13 cellular contexts compared by ENCODE assay signal in genomic region chr20:47610945-47611250, GRCh38.
DNase-seq lines count a peak whose midpoint lies in the region; ATAC-seq, FAIRE-seq and TF ChIP-seq lines count a peak whose summit lies in the region.
"Had no signal": no experiment of that assay in that cellular context is flagged by ENCODE, and none has a peak within 500 bp of the region (broad histone marks: within the 10 kb centered on the region; RNA-seq: fewer than 3 reads in every experiment).

No MANE protein-coding gene starts in this region.

- no peaks in the 10 kb centered on the region for H3K9me2 ChIP-seq in Loucy (replicated peaks; ENCODE audit: low read depth, low read length)

- H4K20me1 ChIP-seq in Loucy (ENCODE audit: insufficient read depth, low read length, poor library complexity, severe bottlenecking) (no peaks in the 10 kb centered on the region), astrocyte (ENCODE audit: insufficient read depth, low read length) (peaks cover 5% of the 10 kb centered on the region)

- H3F3A ChIP-seq in Loucy (ENCODE audit: low read depth) = no peaks in the 10 kb centered on the region

- no peak for FAIRE-seq in astrocyte (lab: Jason Lieb, UNC)
- FAIRE-seq: GM12891 had no signal

- TF ChIP-seq CTCF in Loucy (conservative IDR thresholded peaks at IDR 0.05; ENCODE audit: low read length) (no peak), astrocyte (IDR thresholded peaks at IDR 0.05; ENCODE audit: insufficient read depth, low read depth, low read length) (no peak), natural killer cell (IDR thresholded peaks at IDR 0.05) (no peak), mucosa of descending colon (IDR thresholded peaks at IDR 0.05) (no peak)

- DNase-seq in DMS53 (lab: John Stamatoyannopoulos, UW) (peak; percentile 48), DMS53 treated with DMSO at 0.1 percent for 48 hours (lab: John Stamatoyannopoulos, UW; ENCODE audit: unreplicated experiment) (no peak), astrocyte (ENCODE audit: low read depth) (no peak), natural killer cell (no peak), sciatic nerve (ENCODE audit: low spot score) (no peak), islet precursor cell (no peak), mucosa of descending colon (no peak)
- DNase-seq: DMS79 had no signal

- H3K27me3 Mint-ChIP-seq in astrocyte (ENCODE audit: low read depth, unreplicated experiment) = no peaks in the 10 kb centered on the region
- H3K27me3 Mint-ChIP-seq in natural killer cell (ENCODE audit: low read depth in 2 of 2) = no peaks in the 10 kb centered on the region
- H3K27me3 Mint-ChIP-seq: brain had no signal

- H2AFZ ChIP-seq in Loucy (ENCODE audit: low read length) (no peak overlapping the region), astrocyte (ENCODE audit: low read depth, low read length) (no peak overlapping the region)

- H3K9ac ChIP-seq in Loucy (ENCODE audit: low read depth, low read length, poor library complexity, severe bottlenecking) = no peak overlapping the region
- peak overlapping the region; percentile 45 for H3K9ac ChIP-seq in astrocyte (ENCODE audit: low read length)

- H3K9me3 Mint-ChIP-seq in astrocyte (ENCODE audit: unreplicated experiment) = no peaks in the 10 kb centered on the region
- no peaks in the 10 kb centered on the region for H3K9me3 Mint-ChIP-seq in natural killer cell
- H3K9me3 Mint-ChIP-seq: brain, nephron had no signal

- ATAC-seq in natural killer cell = peak in 2 of 3 donors; percentile 10 to 57
- ATAC-seq in sciatic nerve = no peak
- no peak for ATAC-seq in mucosa of descending colon

- H3K4me2 ChIP-seq in Loucy (ENCODE audit: low read depth, low read length, poor library complexity, severe bottlenecking) (peak overlapping the region; percentile 58), astrocyte (ENCODE audit: low read length) (peak overlapping the region; percentile 58)

- peaks cover 16% of the 10 kb centered on the region; the same call in 1 of the 2 replicates for H3K79me2 ChIP-seq in Loucy (ENCODE audit: insufficient read depth, low read length)
- peaks cover 30% of the 10 kb centered on the region for H3K79me2 ChIP-seq in astrocyte (ENCODE audit: insufficient read depth, low read length)

- H3K36me3 ChIP-seq in Loucy (ENCODE audit: insufficient read depth, low read length) = no peaks in the 10 kb centered on the region
- H3K36me3 ChIP-seq in astrocyte (ENCODE audit: insufficient read depth, low read length) = no peaks in the 10 kb centered on the region
- no peaks in the 10 kb centered on the region for H3K36me3 ChIP-seq in mucosa of descending colon (ENCODE audit: low read depth)

- H3K4me3 ChIP-seq in Loucy (ENCODE audit: low read length, poor library complexity, severe bottlenecking) (peak overlapping the region; percentile 13), astrocyte (ENCODE audit: insufficient read depth, low read depth, low read length) (no peak overlapping the region), mucosa of descending colon (no peak overlapping the region)

- H3K4me1 Mint-ChIP-seq in astrocyte (ENCODE audit: low read depth, unreplicated experiment) (peaks cover 23% of the 10 kb centered on the region), natural killer cell (peaks cover 38 to 43% of the 10 kb centered on the region in 2 donors)

- peaks cover 7% of the 10 kb centered on the region for H3K36me3 Mint-ChIP-seq in astrocyte (ENCODE audit: low read depth, unreplicated experiment)
- no peaks in the 10 kb centered on the region for H3K36me3 Mint-ChIP-seq in natural killer cell

- peaks cover 18% of the 10 kb centered on the region for H3K4me1 ChIP-seq in Loucy (ENCODE audit: insufficient read depth, low read length, poor library complexity, severe bottlenecking)
- peaks cover 12% of the 10 kb centered on the region for H3K4me1 ChIP-seq in astrocyte (ENCODE audit: insufficient read depth, low read length)
- no peaks in the 10 kb centered on the region for H3K4me1 ChIP-seq in mucosa of descending colon (ENCODE audit: low read depth)

- H3K27ac Mint-ChIP-seq in astrocyte (ENCODE audit: unreplicated experiment) (peak overlapping the region; percentile 95), natural killer cell (peak overlapping the region; percentile 82 to 89)

- H3K27me3 ChIP-seq in Loucy (ENCODE audit: insufficient read depth, low read length, poor library complexity, severe bottlenecking) (no peaks in the 10 kb centered on the region), astrocyte (ENCODE audit: insufficient read depth, low read length) (no peaks in the 10 kb centered on the region)

- H3K4me3 Mint-ChIP-seq in astrocyte (ENCODE audit: unreplicated experiment) = no peak overlapping the region
- H3K4me3 Mint-ChIP-seq in natural killer cell = peak overlapping the region; percentile 33
- H3K4me3 Mint-ChIP-seq: brain, nephron had no signal

- no peaks in the 10 kb centered on the region for H3K9me3 ChIP-seq in Loucy (ENCODE audit: insufficient read depth, low read depth, low read length)
- no peaks in the 10 kb centered on the region for H3K9me3 ChIP-seq in astrocyte (ENCODE audit: insufficient read depth, low read depth, low read length)
- H3K9me3 ChIP-seq in mucosa of descending colon = no peaks in the 10 kb centered on the region

- H3K27ac ChIP-seq in astrocyte (ENCODE audit: low read depth, low read length) = peak overlapping the region; percentile 74
- H3K27ac ChIP-seq: 22Rv1 had no signal

- intact Hi-C loops in natural killer cell (cut with micrococcal nuclease) = loop anchor here (2.0 kb wide), 1 partner anchor 124 kb away; no protein-coding TSS in a partner anchor
- intact Hi-C loops in sciatic nerve (cut with DNase I) = no loop called here
- intact Hi-C loops in mucosa of descending colon (cut with DNase I, micrococcal nuclease) = no loop called here

Comparison
In these comparisons a context has a peak if more than half of its experiments do, and no peak if none do; other contexts are left out.
1. ATAC-seq: peak in natural killer cell (2 of 3); none in sciatic nerve (single experiment) and mucosa of descending colon (single experiment).